ENCODE assay signal across 20 cellular contexts in the genomic region with DNA sequence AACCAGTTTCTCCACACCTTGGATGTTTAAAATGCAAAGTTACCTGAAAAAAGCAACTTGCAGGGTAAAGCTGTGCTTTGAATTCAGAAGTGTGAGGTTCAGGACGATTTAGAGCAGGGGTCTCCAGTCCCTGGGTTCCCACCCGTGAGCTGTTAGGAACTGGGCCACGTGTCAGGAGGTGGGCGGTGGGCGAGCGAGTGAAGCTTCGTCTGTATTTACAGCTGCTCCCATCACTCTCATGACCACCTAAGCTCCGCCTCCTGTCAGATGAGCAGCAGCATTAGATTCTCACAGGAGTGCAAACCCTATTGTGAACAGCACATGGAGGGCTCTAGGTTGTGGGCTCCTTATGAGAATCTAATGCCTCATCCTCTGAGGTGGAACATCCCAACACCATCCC.
DNase-seq lines count a peak whose midpoint lies in the region; ATAC-seq and TF ChIP-seq lines count a peak whose summit lies in the region.
"Had no signal": no experiment of that assay in that cellular context is flagged by ENCODE, and none has a peak within 500 bp of the region (broad histone marks: within the 10 kb centered on the region; RNA-seq: fewer than 3 reads in every experiment).

No MANE protein-coding gene starts in this region.

- H3K9me3 ChIP-seq in right atrium auricular region (peaks cover 0 to 13% of the 10 kb centered on the region in 2 donors), SJCRH30 (replicated peaks) (no peaks in the 10 kb centered on the region), prostate gland (no peaks in the 10 kb centered on the region)

- no peaks in the 10 kb centered on the region for H3K36me3 ChIP-seq in right atrium auricular region
- H3K36me3 ChIP-seq in SJCRH30, result no peaks in the 10 kb centered on the region
- H3K36me3 ChIP-seq in prostate gland, result no peaks in the 10 kb centered on the region
- H3K36me3 ChIP-seq: BLaER1 treated with 17β-estradiol and CSF1 and Interleukin-3, amounts not matched to agents 10 nM and 100 nM; heart right ventricle had no signal

- H3K4me1 ChIP-seq in right atrium auricular region, result no peaks in the 10 kb centered on the region
- no peaks in the 10 kb centered on the region for H3K4me1 ChIP-seq in SJCRH30
- no peaks in the 10 kb centered on the region for H3K4me1 ChIP-seq in prostate gland (replicated peaks)
- H3K4me1 ChIP-seq: heart right ventricle had no signal

- intact Hi-C loops in left ventricle myocardium superior (cut with micrococcal nuclease), result no loop called here
- intact Hi-C loops in prostate gland (cut with DNase I), result no loop called here
- intact Hi-C loops in sciatic nerve (cut with DNase I), result no loop called here

- H3K4me3 ChIP-seq in right atrium auricular region, result no peak overlapping the region
- H3K4me3 ChIP-seq in SJCRH30, result no peak overlapping the region
- H3K4me3 ChIP-seq in prostate gland, result no peak overlapping the region
- H3K4me3 ChIP-seq: BLaER1 treated with 17β-estradiol and CSF1 and Interleukin-3, amounts not matched to agents 10 nM and 100 nM; dorsolateral prefrontal cortex; heart right ventricle had no signal

- H3K27me3 ChIP-seq in right atrium auricular region (no peaks in the 10 kb centered on the region), SJCRH30 (peaks cover 3% of the 10 kb centered on the region; the same call in 1 of the 2 replicates), prostate gland (replicated peaks; ENCODE audit: insufficient read depth) (no peaks in the 10 kb centered on the region)
- H3K27me3 ChIP-seq: BLaER1 treated with 17β-estradiol and CSF1 and Interleukin-3, amounts not matched to agents 10 nM and 100 nM had no signal

- ATAC-seq in left ventricle myocardium superior (no peak), sciatic nerve (no peak)
- ATAC-seq: activated naive CD4-positive, alpha-beta T cell treated with anti-CD3 and anti-CD28 coated beads, Interleukin-2, amount 50 U/mL, for 72 hours; heart right ventricle; left lobe of liver had no signal

- peak; percentile 32 for DNase-seq in right atrium auricular region (ENCODE audit: low spot score)
- DNase-seq in left ventricle myocardium superior, result no peak
- DNase-seq in NCI-H2107 (lab: John Stamatoyannopoulos, UW), result peak; percentile 49
- peak; percentile 42 to 74 for DNase-seq in SJCRH30
- no peak for DNase-seq in substantia nigra (lab: John Stamatoyannopoulos, UW)
- no peak for DNase-seq in NK-92 treated with Interleukin-12 subunit alpha and Interleukin-12 subunit beta, amount 100 ng/mL, for 24 hours (lab: John Stamatoyannopoulos, UW)
- DNase-seq in prostate gland (ENCODE audit: low spot score), result no peak
- DNase-seq in sciatic nerve (ENCODE audit: low spot score), result no peak
- DNase-seq: activated CD4-positive, alpha-beta T cell treated with anti-CD3 and anti-CD28 coated beads, Interleukin-2, amount 10 ng/mL, durations not matched to agents 24 days and 14 days; aorta; central memory CD4-positive, alpha-beta T cell; dorsolateral prefrontal cortex; H7; heart right ventricle; midbrain; NCI-H2171; posterior cingulate gyrus had no signal

- no peak overlapping the region for H3K27ac ChIP-seq in right atrium auricular region
- no peak overlapping the region for H3K27ac ChIP-seq in SJCRH30
- no peak overlapping the region for H3K27ac ChIP-seq in substantia nigra (ENCODE audit: low read depth, low read length, poor library complexity, severe bottlenecking)
- H3K27ac ChIP-seq in prostate gland, result no peak overlapping the region
- H3K27ac ChIP-seq: BLaER1 treated with 17β-estradiol and CSF1 and Interleukin-3, amounts not matched to agents 10 nM and 100 nM; dorsolateral prefrontal cortex; heart right ventricle had no signal

- WGBS in prostate gland, result 41% methylated on average over 8 of the region's 8 CpGs

- TF ChIP-seq CTCF in right atrium auricular region (IDR thresholded peaks at IDR 0.05) (no peak), prostate gland (IDR thresholded peaks at IDR 0.05) (no peak)

- no peak for TF ChIP-seq POLR2A in prostate gland (IDR thresholded peaks at IDR 0.05)

Comparison
In these comparisons a context has a peak if more than half of its experiments do, and no peak if none do; other contexts are left out.
1. DNase-seq: peak in right atrium auricular region (single experiment), NCI-H2107 (single experiment) and SJCRH30 (2 of 2); none in left ventricle myocardium superior (single experiment), substantia nigra (0 of 49), NK-92 treated with Interleukin-12 subunit alpha and Interleukin-12 subunit beta, amount 100 ng/mL, for 24 hours (single experiment), prostate gland (single experiment) and sciatic nerve (single experiment).